Comparison of ENCODE assay signal across 9 cellular contexts in the genomic region with DNA sequence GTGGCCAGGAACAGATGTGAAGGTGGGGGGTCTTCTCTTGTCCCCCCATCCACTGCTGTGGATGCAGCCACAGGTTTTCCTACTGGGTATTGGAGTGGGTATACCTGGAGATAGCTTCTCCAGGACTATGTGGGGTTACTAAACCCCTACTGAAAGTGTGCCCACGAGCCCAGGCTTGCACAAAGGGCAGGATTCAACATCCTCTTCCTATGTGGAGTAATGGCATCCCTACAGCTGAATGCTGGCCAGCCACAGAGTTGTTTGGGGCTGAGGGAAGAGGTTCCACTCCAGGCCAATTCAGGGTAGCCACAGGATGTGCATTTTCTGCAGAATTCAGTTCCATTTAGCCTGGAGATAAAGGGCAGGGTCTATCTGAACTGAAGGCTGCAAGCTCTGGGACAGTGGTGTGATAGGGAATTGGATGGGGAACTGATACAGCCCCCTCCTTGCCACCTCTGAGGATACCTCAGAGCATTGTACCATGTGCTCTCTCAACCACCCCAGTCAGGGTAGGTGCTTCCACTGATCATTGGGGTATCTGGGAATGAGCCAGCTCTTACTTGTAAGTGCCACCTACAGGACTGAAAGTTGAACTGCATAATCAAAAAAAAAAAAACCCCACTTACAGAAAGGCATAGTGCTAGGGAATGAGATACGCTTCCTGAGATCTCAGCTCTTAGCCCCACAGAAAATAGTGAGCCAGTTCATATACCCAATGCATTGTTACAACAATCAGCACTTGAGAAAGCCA.
A peak's percentile ranks its signal among the peaks of the same experiment; 100 is the strongest.
DNase-seq lines count a peak whose midpoint lies in the region; ATAC-seq and TF ChIP-seq lines count a peak whose summit lies in the region.
"Had no signal": no experiment of that assay in that cellular context is flagged by ENCODE, and none has a peak within 500 bp of the region (broad histone marks: within the 10 kb centered on the region; RNA-seq: fewer than 3 reads in every experiment).

No MANE protein-coding gene starts in this region.

- peak; percentile 57 for TF ChIP-seq CTCF in GM12864 (IDR thresholded peaks at IDR 0.05; ENCODE audit: low read depth, low read length, missing control alignments)
- peak; percentile 35 to 51 (median 39) for TF ChIP-seq CTCF in right lobe of liver (IDR thresholded peaks at IDR 0.05)

- no peaks in the 10 kb centered on the region for H3K36me3 ChIP-seq in right lobe of liver
- H3K36me3 ChIP-seq: thoracic aorta had no signal

- peak; percentile 38 for ATAC-seq in HG02885 (IDR thresholded peaks at IDR 0.05; ENCODE audit: poor library complexity, unreplicated experiment)
- ATAC-seq in right lobe of liver, result peak; percentile 70 to 86 (median 78)
- ATAC-seq in GM19035 (IDR thresholded peaks at IDR 0.05; ENCODE audit: unreplicated experiment), result no peak
- ATAC-seq in GM18505 (IDR thresholded peaks at IDR 0.05; ENCODE audit: unreplicated experiment), result no peak
- ATAC-seq in GM18868 (IDR thresholded peaks at IDR 0.05; ENCODE audit: unreplicated experiment), result no peak

- H3K4me1 ChIP-seq in right lobe of liver, result no peaks in the 10 kb centered on the region

- WGBS in right lobe of liver (ENCODE audit: insufficient coverage, low coverage, low lambda C conversion rate, missing lambda C conversion rate), result 41% methylated on average over 2 of the region's 2 CpGs

- no peak overlapping the region for H3K27ac ChIP-seq in right lobe of liver
- H3K27ac ChIP-seq: thoracic aorta had no signal

- no peak for TF ChIP-seq POLR2A in right lobe of liver (IDR thresholded peaks at IDR 0.05)
- TF ChIP-seq POLR2A in GM18505 (IDR thresholded peaks at IDR 0.05; ENCODE audit: borderline replicate concordance, extremely low read depth, insufficient read depth, insufficient read length), result no peak

- H3K27me3 ChIP-seq in right lobe of liver, result no peaks in the 10 kb centered on the region

- H3K4me3 ChIP-seq in GM12864 (ENCODE audit: low read depth, low read length), result no peak overlapping the region
- H3K4me3 ChIP-seq in right lobe of liver, result no peak overlapping the region
- H3K4me3 ChIP-seq: thoracic aorta had no signal

- intact Hi-C loops in right lobe of liver (cut with DNase I), result no loop called here

- no peaks in the 10 kb centered on the region for H3K9me3 ChIP-seq in right lobe of liver
- H3K9me3 ChIP-seq: thoracic aorta had no signal

- DNase-seq in GM12864 (ENCODE audit: low read depth) (no peak), UCSD-AML1 (lab: John Stamatoyannopoulos, UW; ENCODE audit: unreplicated experiment) (peak; percentile 9), right lobe of liver (no peak), Ammon's horn (ENCODE audit: low spot score) (no peak)

Comparison
In these comparisons a context has a peak if more than half of its experiments do, and no peak if none do; other contexts are left out.
1. ATAC-seq: peak in HG02885 (single experiment) and right lobe of liver (4 of 4); none in GM19035 (single experiment), GM18505 (single experiment) and GM18868 (single experiment).